ENCODE assay signal across 21 cellular contexts in the genomic region with DNA sequence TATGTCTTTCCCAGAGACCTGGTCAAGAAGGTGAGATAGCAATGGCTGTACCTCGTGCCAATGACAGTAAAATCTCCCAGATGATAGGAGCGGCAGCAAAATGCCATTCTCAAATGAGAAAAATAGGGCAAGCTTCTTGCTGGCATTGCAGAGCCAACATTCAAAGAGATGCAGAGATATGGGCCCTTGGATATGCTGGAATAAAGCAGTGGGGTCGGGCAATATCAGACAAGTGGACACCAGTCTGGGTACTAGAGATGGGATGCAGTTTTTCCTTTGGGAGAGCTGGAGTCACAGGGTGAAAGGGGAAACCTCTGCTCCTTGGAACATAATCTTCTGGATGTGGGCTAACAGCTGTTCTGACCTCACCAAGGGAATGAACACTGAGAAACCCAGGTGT. TPM values are rescaled to one million over a fixed set of nuclear protein-coding genes. Genes with fewer than 3 reads are reported as not detected.
DNase-seq lines count a peak whose midpoint lies in the region; ATAC-seq and TF ChIP-seq lines count a peak whose summit lies in the region.
"Had no signal": no experiment of that assay in that cellular context is flagged by ENCODE, and none has a peak within 500 bp of the region (broad histone marks: within the 10 kb centered on the region; RNA-seq: fewer than 3 reads in every experiment).

No MANE protein-coding gene starts in this region.

- no peak for TF ChIP-seq POLR2A in esophagus muscularis mucosa (IDR thresholded peaks at IDR 0.05; ENCODE audit: low read depth)

- intact Hi-C loops in esophagus muscularis mucosa (cut with DNase I) (no loop called here), ascending aorta (cut with DNase I) (no loop called here)

- H3K4me1 ChIP-seq in esophagus muscularis mucosa (no peaks in the 10 kb centered on the region), parathyroid adenoma (peaks cover 32% of the 10 kb centered on the region), ascending aorta (no peaks in the 10 kb centered on the region)
- H3K4me1 ChIP-seq: BE2C had no signal

- H3K4me3 ChIP-seq in esophagus muscularis mucosa (no peak overlapping the region), parathyroid adenoma (ENCODE audit: low read depth, low read length) (no peak overlapping the region), ascending aorta (no peak overlapping the region)
- H3K4me3 ChIP-seq: BLaER1 had no signal

- H3K9me3 ChIP-seq in esophagus muscularis mucosa (peaks cover 0 to 5% (median 0%) of the 10 kb centered on the region in 4 donors), parathyroid adenoma (ENCODE audit: control insufficient read depth, low read length) (no peaks in the 10 kb centered on the region), ascending aorta (no peaks in the 10 kb centered on the region)
- H3K9me3 ChIP-seq: BE2C, BLaER1, Caco-2 had no signal

- ATAC-seq in GM21528 (IDR thresholded peaks at IDR 0.05; ENCODE audit: low FRiP score, unreplicated experiment) = no peak
- ATAC-seq: CD8-positive, alpha-beta T cell had no signal

- no peaks in the 10 kb centered on the region for H3K79me2 ChIP-seq in parathyroid adenoma

- H2AFZ ChIP-seq in parathyroid adenoma = peak overlapping the region; percentile 70

- H3K36me3 ChIP-seq in esophagus muscularis mucosa = no peaks in the 10 kb centered on the region
- H3K36me3 ChIP-seq in parathyroid adenoma (ENCODE audit: control insufficient read depth, insufficient read depth, low read length) = no peaks in the 10 kb centered on the region
- H3K36me3 ChIP-seq in ascending aorta = no peaks in the 10 kb centered on the region
- H3K36me3 ChIP-seq: BE2C, BLaER1 had no signal

- 91% methylated on average over 3 of the region's 3 CpGs for WGBS in esophagus muscularis mucosa

- TF ChIP-seq CTCF in esophagus muscularis mucosa (IDR thresholded peaks at IDR 0.05) (no peak), parathyroid adenoma (IDR thresholded peaks at IDR 0.05) (no peak), ascending aorta (IDR thresholded peaks at IDR 0.05) (no peak)

- H3K27me3 ChIP-seq in esophagus muscularis mucosa = no peaks in the 10 kb centered on the region
- H3K27me3 ChIP-seq in parathyroid adenoma (ENCODE audit: control insufficient read depth, insufficient read depth, low read length) = no peaks in the 10 kb centered on the region
- H3K27me3 ChIP-seq in ascending aorta = no peaks in the 10 kb centered on the region
- H3K27me3 ChIP-seq: BE2C, BLaER1 had no signal

- TF ChIP-seq EP300 in esophagus muscularis mucosa (IDR thresholded peaks at IDR 0.05) = no peak

- DNase-seq in LHCN-M2 (ENCODE audit: low read depth) (peak; percentile 18), esophagus muscularis mucosa (ENCODE audit: extremely low spot score) (peak; percentile 90), myocyte (ENCODE audit: low read depth) (peak; percentile 16), cerebellar cortex (ENCODE audit: low spot score) (no peak), ascending aorta (ENCODE audit: low spot score in 2 of 2) (no peak)
- DNase-seq: 8988T; ACHN; BE2C; C1 segment of cervical spinal cord; Caco-2; Calu3; CD4-positive, CD25-positive, alpha-beta regulatory T cell; CD8-positive, alpha-beta T cell; DMS79 treated with DMSO at 0.1 percent for 48 hours; GF-D8 had no signal

- H3K4me2 ChIP-seq in parathyroid adenoma (ENCODE audit: low read length) = no peak overlapping the region
- H3K4me2 ChIP-seq: BLaER1 had no signal

- no peak overlapping the region for H3K9ac ChIP-seq in parathyroid adenoma
- H3K9ac ChIP-seq: BLaER1 had no signal

- H3K27ac ChIP-seq in esophagus muscularis mucosa (replicated peaks in 1 of 4) (no peak overlapping the region), parathyroid adenoma (peak overlapping the region; percentile 63), ascending aorta (no peak overlapping the region)
- H3K27ac ChIP-seq: BLaER1 had no signal

RNA-seq across cellular contexts. Expression of gene GSTA4, which starts 29.0 kb away (rescaled TPM):
- total RNA-seq in LHCN-M2 (2014; rRNA removed) = 25.3 and 25.8 TPM in 2 replicates
- polyA plus RNA-seq in LHCN-M2 (2012) = 17.1 TPM
- 10 to 100 TPM; 16.6 to 23.2 (median 17.7) TPM for total RNA-seq in esophagus muscularis mucosa
- 40.1 and 40.6 TPM in 2 replicates for total RNA-seq in myocyte
- polyA plus RNA-seq in myocyte (2012) = 34.4 TPM
- total RNA-seq in ascending aorta = 1.7 TPM

RNA-seq across cellular contexts. Expression of gene GSTA3, which starts 56.6 kb away (rescaled TPM):
- total RNA-seq in LHCN-M2 (2014; rRNA removed) (not detected in 2 replicates), esophagus muscularis mucosa (not detected), myocyte (not detected in 2 replicates), ascending aorta (not detected)
- polyA plus RNA-seq in LHCN-M2 (2012) = not detected
- polyA plus RNA-seq in myocyte (2012) = not detected
- total RNA-seq: A673; Caco-2; Calu3; CD4-positive, CD25-positive, alpha-beta regulatory T cell; CD8-positive, alpha-beta T cell had no signal
- polyA plus RNA-seq: AG04450; CD14-positive monocyte; CD4-positive, CD25-positive, alpha-beta regulatory T cell had no signal

Comparison
In these comparisons a context has a peak if more than half of its experiments do, and no peak if none do; other contexts are left out.
1. DNase-seq: peak in LHCN-M2 (single experiment), esophagus muscularis mucosa (single experiment) and myocyte (single experiment); none in cerebellar cortex (single experiment) and ascending aorta (0 of 2).